8 cellular contexts compared by ENCODE assay signal in the genomic region with DNA sequence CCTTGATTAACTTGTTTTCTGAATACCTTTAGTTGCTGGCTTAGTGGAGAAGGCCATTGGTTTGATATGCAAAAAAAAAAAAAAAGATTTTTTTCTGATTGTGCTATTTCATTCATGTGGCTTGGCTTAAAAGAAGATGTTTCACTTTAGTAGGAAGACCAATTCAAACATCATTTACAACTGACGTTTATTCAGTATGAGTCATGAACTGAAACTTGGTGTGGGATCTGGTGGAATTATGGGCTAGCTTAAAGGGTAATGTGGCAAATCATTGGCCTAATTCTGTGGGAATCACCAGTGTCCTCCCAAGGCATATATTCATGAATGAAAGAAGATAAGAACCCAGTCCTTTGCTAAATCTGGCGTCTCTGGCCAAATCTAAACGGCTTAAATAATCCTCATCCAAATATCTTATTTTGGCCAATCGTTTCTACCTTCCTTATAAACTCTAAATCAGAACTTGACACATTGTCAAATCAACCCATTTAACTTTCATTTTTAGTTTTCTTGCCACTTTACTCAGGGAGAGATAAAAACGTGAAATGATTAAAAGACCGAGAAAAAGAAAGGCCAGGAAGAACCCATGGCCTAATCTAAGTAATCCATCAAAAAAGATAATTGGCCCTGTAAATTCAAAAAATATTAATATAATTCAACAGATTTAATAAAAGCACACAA.
DNase-seq lines count a peak whose midpoint lies in the region; ATAC-seq and TF ChIP-seq lines count a peak whose summit lies in the region.

No MANE protein-coding gene starts in this region.

- ATAC-seq in GM21381 (IDR thresholded peaks at IDR 0.05; ENCODE audit: unreplicated experiment): peak; percentile 76

- no peak overlapping the region for H3K27ac ChIP-seq in BLaER1
- no peak overlapping the region for H3K27ac ChIP-seq in RWPE1
- H3K27ac ChIP-seq in OCI-LY7 (ENCODE audit: low read depth, low read length, poor library complexity, severe bottlenecking): no peak overlapping the region

- BruUV-seq in OCI-LY7 (replicated peaks; lab: Mats Ljungman, UMichigan): no TSS peak

- peaks cover 30% of the 10 kb centered on the region; the same call in 1 of the 2 replicates for H3K79me2 ChIP-seq in OCI-LY7 (ENCODE audit: insufficient read depth, low read depth, low read length)

- H4K20me1 ChIP-seq in BLaER1 (no peaks in the 10 kb centered on the region), OCI-LY7 (ENCODE audit: insufficient read depth, low read length) (no peaks in the 10 kb centered on the region)

- POLR2A ChIA-PET in RWPE1 (lab: Yijun Ruan, JAX; ENCODE audit: low non-redundant PET) (no interaction called here), OCI-LY7 (lab: Charles Lee) (interaction anchor here (0.7 kb wide), 1 partner anchor 92 kb away, joined by 4 read pairs; no protein-coding TSS in a partner anchor)

- CTCF ChIA-PET in RWPE1 (lab: Yijun Ruan, JAX) (no interaction called here), OCI-LY7 (lab: Charles Lee; ENCODE audit: unreplicated experiment) (no interaction called here)

- H3K9ac ChIP-seq in BLaER1: no peak overlapping the region

- DNase-seq in RWPE1 (ENCODE audit: low spot score) (peak; percentile 44), foreskin fibroblast (peak; percentile 71 to 82), dedifferentiated amniotic fluid mesenchymal stem cell (ENCODE audit: extremely low spot score) (no peak), SW 1271 (lab: John Stamatoyannopoulos, UW) (no peak), OCI-LY7 (ENCODE audit: low spot score) (no peak), NK-92 (lab: John Stamatoyannopoulos, UW; ENCODE audit: unreplicated experiment) (no peak)

- H3K4me2 ChIP-seq in BLaER1 (peak overlapping the region; percentile 69), OCI-LY7 (ENCODE audit: low read length) (no peak overlapping the region)

- H3K36me3 ChIP-seq in BLaER1 (peaks cover 8% of the 10 kb centered on the region), OCI-LY7 (ENCODE audit: insufficient read depth, low read length) (peaks cover 70% of the 10 kb centered on the region)

- H3K9me3 ChIP-seq in BLaER1: no peaks in the 10 kb centered on the region
- H3K9me3 ChIP-seq in OCI-LY7 (ENCODE audit: low read length): no peaks in the 10 kb centered on the region; the same call in 1 of the 2 replicates

- H2AFZ ChIP-seq in OCI-LY7 (ENCODE audit: low read length): no peak overlapping the region

- intact Hi-C loops in OCI-LY7 (cut with micrococcal nuclease; ENCODE audit: unreplicated experiment): no loop called here

- H3K4me1 ChIP-seq in BLaER1 (peaks cover 35% of the 10 kb centered on the region), OCI-LY7 (ENCODE audit: insufficient read depth, low read length, poor library complexity, severe bottlenecking) (peaks cover 66% of the 10 kb centered on the region)

- H3K4me3 ChIP-seq in BLaER1: no peak overlapping the region
- no peak overlapping the region for H3K4me3 ChIP-seq in foreskin fibroblast (ENCODE audit: low read depth in 1 of 2, low read length in 2 of 2)
- H3K4me3 ChIP-seq in OCI-LY7 (ENCODE audit: low read depth, low read length, poor library complexity, severe bottlenecking): no peak overlapping the region

- H3K27me3 ChIP-seq in BLaER1: no peaks in the 10 kb centered on the region

- TF ChIP-seq CTCF in RWPE1 (conservative IDR thresholded peaks at IDR 0.05; ENCODE audit: low read depth): no peak
- no peak for TF ChIP-seq CTCF in foreskin fibroblast (IDR thresholded peaks at IDR 0.05; ENCODE audit: low read depth, low read length)
- no peak for TF ChIP-seq CTCF in OCI-LY7 (conservative IDR thresholded peaks at IDR 0.05; ENCODE audit: low read length)

- H3K9me2 ChIP-seq in OCI-LY7 (ENCODE audit: insufficient read depth, low read length): no peaks in the 10 kb centered on the region

Comparison
In these comparisons a context has a peak if more than half of its experiments do, and no peak if none do; other contexts are left out.
1. DNase-seq: peak in RWPE1 (single experiment) and foreskin fibroblast (2 of 2); none in dedifferentiated amniotic fluid mesenchymal stem cell (single experiment), SW 1271 (0 of 2), OCI-LY7 (single experiment) and NK-92 (single experiment).